Comparison of ENCODE assay signal across 7 cellular contexts in the genomic region with DNA sequence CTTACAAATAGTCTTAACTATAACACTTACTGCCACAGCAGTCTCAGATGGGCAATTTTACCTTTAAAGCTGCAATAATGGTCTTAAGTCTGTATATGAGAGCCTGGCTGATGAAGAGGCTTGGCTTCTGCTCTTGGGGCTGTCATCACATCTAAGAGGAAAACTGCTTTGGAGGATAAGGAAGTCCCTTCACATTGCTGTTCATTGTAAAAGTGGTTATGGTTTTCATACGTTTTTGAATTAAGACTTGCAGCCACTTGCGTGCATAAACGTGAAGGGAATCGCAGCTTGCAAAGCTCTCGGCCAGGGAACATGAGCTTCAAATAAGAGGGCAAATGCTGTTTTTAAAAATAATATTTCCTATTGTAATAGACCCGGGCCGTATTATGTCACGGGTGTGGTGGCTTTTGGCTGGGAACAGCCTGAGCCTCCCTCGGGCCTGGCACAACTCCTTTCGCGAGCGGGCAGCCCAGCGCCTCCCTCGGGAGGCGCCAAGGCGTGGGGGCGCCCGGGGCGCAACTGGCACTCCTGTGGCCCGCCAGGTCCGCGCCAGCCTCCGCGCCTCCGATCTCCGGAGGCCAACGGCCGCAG. TPM values are rescaled to one million over a fixed set of nuclear protein-coding genes. Genes with fewer than 3 reads are reported as not detected.
DNase-seq lines count a peak whose midpoint lies in the region; ATAC-seq and TF ChIP-seq lines count a peak whose summit lies in the region.

No MANE protein-coding gene starts in this region.

- H3K36me3 Mint-ChIP-seq in endothelial cell (ENCODE audit: low read depth, unreplicated experiment) = no peaks in the 10 kb centered on the region

- no peak for TF ChIP-seq CTCF in endothelial cell (IDR thresholded peaks at IDR 0.05; ENCODE audit: unreplicated experiment)

- H3K27ac Mint-ChIP-seq in endothelial cell (ENCODE audit: unreplicated experiment) = no peak overlapping the region

- peak overlapping the region; percentile 85 for H3K4me3 Mint-ChIP-seq in endothelial cell (ENCODE audit: unreplicated experiment)

- ATAC-seq in GM19035 (IDR thresholded peaks at IDR 0.05; ENCODE audit: unreplicated experiment) (peak; percentile 48), GM19463 (IDR thresholded peaks at IDR 0.05; ENCODE audit: unreplicated experiment) (no peak), GM18867 (IDR thresholded peaks at IDR 0.05; ENCODE audit: unreplicated experiment) (no peak)

- peak; percentile 47 for DNase-seq in NCI-H2227 (lab: John Stamatoyannopoulos, UW; ENCODE audit: unreplicated experiment)
- DNase-seq in endothelial cell (ENCODE audit: low spot score) = no peak
- DNase-seq in NCI-H1436 treated with DMSO at 0.1 percent for 48 hours (lab: John Stamatoyannopoulos, UW) = no peak

- no peaks in the 10 kb centered on the region for H3K27me3 ChIP-seq in muscle layer of duodenum (ENCODE audit: low read depth, low read length)

- H3K9me3 ChIP-seq in muscle layer of duodenum (ENCODE audit: control insufficient read depth in 1 of 2, low read length in 2 of 2) = no peaks in the 10 kb centered on the region

- no peak overlapping the region for H3K27ac ChIP-seq in muscle layer of duodenum (ENCODE audit: low read length)

- no peaks in the 10 kb centered on the region for H3K9me3 Mint-ChIP-seq in endothelial cell (ENCODE audit: unreplicated experiment)

- H3K27me3 Mint-ChIP-seq in endothelial cell (ENCODE audit: unreplicated experiment) = peaks cover 8% of the 10 kb centered on the region

- H3K4me1 ChIP-seq in muscle layer of duodenum (ENCODE audit: control insufficient read depth in 1 of 2, insufficient read depth in 2 of 2, low read length in 2 of 2) = peaks cover 0 to 16% of the 10 kb centered on the region in 2 donors

- peak overlapping the region; percentile 49 to 87 for H3K4me3 ChIP-seq in muscle layer of duodenum (ENCODE audit: low read depth in 1 of 2, low read length in 2 of 2)

- no peaks in the 10 kb centered on the region for H3K36me3 ChIP-seq in muscle layer of duodenum (ENCODE audit: control insufficient read depth in 1 of 2, insufficient read depth in 2 of 2, low read length in 2 of 2)

- no peaks in the 10 kb centered on the region for H3K4me1 Mint-ChIP-seq in endothelial cell (ENCODE audit: unreplicated experiment)

RNA-seq across cellular contexts. Expression of a gene that starts 0.6 kb away (rescaled TPM):
- total RNA-seq in endothelial cell (ENCODE audit: unreplicated experiment) = 1.5 TPM

RNA-seq across cellular contexts. Expression of a gene that starts 59.9 kb away (rescaled TPM):
- total RNA-seq in endothelial cell (ENCODE audit: unreplicated experiment) = 17.2 TPM

RNA-seq across cellular contexts. Expression of a gene that starts 60.0 kb away (rescaled TPM):
- 12.9 TPM for total RNA-seq in endothelial cell (ENCODE audit: unreplicated experiment)
